ENCODE assay signal across 1 cellular context in the genomic region with DNA sequence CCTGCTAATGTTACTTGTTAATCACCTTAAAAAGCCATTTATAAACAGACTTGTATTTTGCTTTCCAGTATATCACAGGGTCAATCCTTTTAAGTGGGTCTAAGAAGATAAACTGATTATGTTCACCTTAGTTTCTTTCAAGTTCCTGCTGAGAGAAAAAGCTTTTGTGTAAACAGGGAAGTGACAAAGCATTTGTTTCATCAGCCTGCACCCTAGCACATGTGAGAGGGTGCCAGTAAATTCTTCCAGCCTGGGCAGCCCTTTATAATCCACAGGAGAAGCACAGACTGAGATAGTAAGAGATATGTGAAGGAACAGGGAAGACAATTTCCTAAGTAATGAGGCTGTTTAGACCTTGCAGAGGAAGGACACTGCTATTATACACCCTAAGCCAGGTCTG.
TF ChIP-seq lines count a peak whose summit lies in the region.

No MANE protein-coding gene starts in this region.

TF ChIP-seq in IMR-90, 13 proteins besides CTCF, POLR2A, EP300 and RAD21 (continued from another document):
- TF ChIP-seq, protein P1, sequence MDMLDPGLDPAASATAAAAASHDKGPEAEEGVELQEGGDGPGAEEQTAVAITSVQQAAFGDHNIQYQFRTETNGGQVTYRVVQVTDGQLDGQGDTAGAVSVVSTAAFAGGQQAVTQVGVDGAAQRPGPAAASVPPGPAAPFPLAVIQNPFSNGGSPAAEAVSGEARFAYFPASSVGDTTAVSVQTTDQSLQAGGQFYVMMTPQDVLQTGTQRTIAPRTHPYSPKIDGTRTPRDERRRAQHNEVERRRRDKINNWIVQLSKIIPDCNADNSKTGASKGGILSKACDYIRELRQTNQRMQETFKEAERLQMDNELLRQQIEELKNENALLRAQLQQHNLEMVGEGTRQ (IDR thresholded peaks at IDR 0.05; ENCODE audit: low read depth, low read length): no peak
- TF ChIP-seq RCOR1 (IDR thresholded peaks at IDR 0.05; ENCODE audit: insufficient replicate concordance, low read length): no peak
